15 cellular contexts compared by ENCODE assay signal in the genomic region with DNA sequence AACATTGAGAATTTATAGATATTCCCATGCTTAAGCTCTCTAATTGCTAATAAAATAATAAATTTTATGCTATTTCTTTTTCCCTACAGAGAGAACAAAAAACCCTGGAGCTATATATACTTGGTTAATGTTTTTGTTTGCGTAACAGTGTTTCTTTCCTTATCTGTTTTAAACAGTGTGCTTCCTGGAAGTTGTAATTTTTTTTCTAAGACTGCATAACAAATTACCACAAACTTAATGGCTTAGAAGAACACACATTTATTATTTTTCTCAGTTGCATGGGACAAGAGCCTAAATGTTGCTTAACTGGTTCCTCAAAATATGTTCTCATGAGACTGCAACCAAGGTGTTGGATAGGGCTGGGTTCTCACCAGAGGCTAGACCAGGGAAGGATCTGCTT. TPM values are rescaled to one million over a fixed set of nuclear protein-coding genes. Genes with fewer than 3 reads are reported as not detected.
A peak's percentile ranks its signal among the peaks of the same experiment; 100 is the strongest.
DNase-seq lines count a peak whose midpoint lies in the region; ATAC-seq, FAIRE-seq and TF ChIP-seq lines count a peak whose summit lies in the region.
"Had no signal": no experiment of that assay in that cellular context is flagged by ENCODE, and none has a peak within 500 bp of the region (broad histone marks: within the 10 kb centered on the region; RNA-seq: fewer than 3 reads in every experiment).

No MANE protein-coding gene starts in this region.

- H2AFZ ChIP-seq in K562 (ENCODE audit: low read depth, low read length) (peak overlapping the region; percentile 44; the same call in 1 of the 2 replicates), OCI-LY7 (ENCODE audit: low read length) (no peak overlapping the region)
- H2AFZ ChIP-seq: GM23248 had no signal

- WGBS in K562 (ENCODE audit: insufficient coverage, low coverage, missing lambda C conversion rate) = 17% methylated on average over 1 of the region's 1 CpG

- no peak overlapping the region for H3K9ac ChIP-seq in K562 (ENCODE audit: insufficient read depth in 1 of 2, low read depth in 2 of 2, low read length in 2 of 2)
- H3K9ac ChIP-seq: GM23248 had no signal

- TF ChIP-seq RAD21 in K562 (CRISPR knock-in tag; conservative IDR thresholded peaks at IDR 0.05 in 1 of 2, IDR thresholded peaks at IDR 0.05 in 1 of 2) = no peak

- H3K27ac ChIP-seq in K562 (ENCODE audit: extremely low read depth, low read depth, low read length) (no peak overlapping the region), OCI-LY7 (ENCODE audit: low read depth, low read length, poor library complexity, severe bottlenecking) (no peak overlapping the region)
- H3K27ac ChIP-seq: GM23248 had no signal

- no peaks in the 10 kb centered on the region for H3K79me2 ChIP-seq in K562 (ENCODE audit: control insufficient read depth, insufficient read depth, low read length)
- no peaks in the 10 kb centered on the region for H3K79me2 ChIP-seq in OCI-LY7 (ENCODE audit: insufficient read depth, low read depth, low read length)

- no peak for TF ChIP-seq EP300 in K562 (IDR thresholded peaks at IDR 0.05; ENCODE audit: low read length)

- POLR2A ChIA-PET in K562 (lab: Yijun Ruan, JAX) = interaction anchor here (0.6 kb wide), 1 partner anchor 11 kb away, joined by 3 read pairs; no protein-coding TSS in a partner anchor
- POLR2A ChIA-PET in OCI-LY7 (lab: Charles Lee) = no interaction called here

- no peak for TF ChIP-seq CTCF in K562 (IDR thresholded peaks at IDR 0.05 in 2 of 3, conservative IDR thresholded peaks at IDR 0.05 in 1 of 3; ENCODE audit: insufficient read depth in 2 of 3, low read depth in 1 of 3, low read length in 3 of 3)
- TF ChIP-seq CTCF in fibroblast of the aortic adventitia (IDR thresholded peaks at IDR 0.05; ENCODE audit: insufficient read depth, low read length) = no peak
- TF ChIP-seq CTCF in OCI-LY7 (conservative IDR thresholded peaks at IDR 0.05; ENCODE audit: low read length) = no peak

- no peaks in the 10 kb centered on the region for H3K36me3 ChIP-seq in K562 (ENCODE audit: control insufficient read depth, insufficient read depth, low read length)
- no peaks in the 10 kb centered on the region for H3K36me3 ChIP-seq in OCI-LY7 (ENCODE audit: insufficient read depth, low read length)

- H3K9me2 ChIP-seq in OCI-LY7 (ENCODE audit: insufficient read depth, low read length) = no peaks in the 10 kb centered on the region

- DNase-seq in NOMO-1 treated with DMSO at 0.1 percent for 48 hours (lab: John Stamatoyannopoulos, UW; ENCODE audit: unreplicated experiment) (peak; percentile 15), K562 (ENCODE audit: extremely low read depth in 1 of 4, low spot score in 3 of 4) (no peak), fibroblast of the aortic adventitia (ENCODE audit: low read depth) (peak; percentile 13), renal cortical epithelial cell (ENCODE audit: low read depth) (peak; percentile 34), H4 (ENCODE audit: low spot score) (no peak), OCI-LY7 (ENCODE audit: low spot score) (no peak)
- DNase-seq: C1 segment of cervical spinal cord; CD4-positive, alpha-beta T cell; DMS79; H7 had no signal

- H3K4me2 ChIP-seq in K562 (ENCODE audit: insufficient read depth, low read length) = no peak overlapping the region
- no peak overlapping the region for H3K4me2 ChIP-seq in OCI-LY7 (ENCODE audit: low read length)

- in situ Hi-C loops in K562 (cut with MboI) = no loop called here

- H4K20me1 ChIP-seq in K562 (replicated peaks; ENCODE audit: control insufficient read depth, insufficient read depth, low read length) = no peaks in the 10 kb centered on the region
- no peaks in the 10 kb centered on the region; the same call in 1 of the 2 replicates for H4K20me1 ChIP-seq in OCI-LY7 (ENCODE audit: insufficient read depth, low read length)

- H3K4me1 ChIP-seq in K562 (replicated peaks in 1 of 2; ENCODE audit: control insufficient read depth in 2 of 2, insufficient read depth in 2 of 2, low read length in 2 of 2) = peaks cover 0 to 11% of the 10 kb centered on the region in 2 experiments; a peak in 2 of 5 replicates
- no peaks in the 10 kb centered on the region for H3K4me1 ChIP-seq in OCI-LY7 (ENCODE audit: insufficient read depth, low read length, poor library complexity, severe bottlenecking)

- CTCF ChIA-PET in K562 (lab: Yijun Ruan, JAX; ENCODE audit: low intra/inter-chr PET ratio) = no interaction called here
- CTCF ChIA-PET in OCI-LY7 (lab: Charles Lee; ENCODE audit: unreplicated experiment) = no interaction called here

- H3K9me1 ChIP-seq in K562 (ENCODE audit: control insufficient read depth, insufficient read depth, low read length) = no peaks in the 10 kb centered on the region

- H3K4me3 ChIP-seq in K562 (no peak overlapping the region), fibroblast of the aortic adventitia (ENCODE audit: low read depth, low read length) (no peak overlapping the region), OCI-LY7 (ENCODE audit: low read depth, low read length, poor library complexity, severe bottlenecking) (no peak overlapping the region)
- H3K4me3 ChIP-seq: GM12878, GM23248 had no signal

- no TSS peak for BruUV-seq in K562 (replicated peaks; lab: Mats Ljungman, UMichigan)
- BruUV-seq in OCI-LY7 (replicated peaks; lab: Mats Ljungman, UMichigan) = no TSS peak

- no peak for TF ChIP-seq POLR2A in K562 (conservative IDR thresholded peaks at IDR 0.05)

- no peaks in the 10 kb centered on the region for H3K9me3 ChIP-seq in K562 (replicated peaks; ENCODE audit: control insufficient read depth, insufficient read depth, low read depth, low read length)
- H3K9me3 ChIP-seq in OCI-LY7 (ENCODE audit: low read length) = no peaks in the 10 kb centered on the region

- H3K27me3 ChIP-seq in K562 (ENCODE audit: control insufficient read depth in 2 of 2, insufficient read depth in 2 of 2, low read length in 2 of 2) = no peaks in the 10 kb centered on the region

- intact Hi-C loops in K562 (cut with micrococcal nuclease) (no loop called here), OCI-LY7 (cut with micrococcal nuclease; ENCODE audit: unreplicated experiment) (no loop called here)

- FAIRE-seq in K562 (lab: Jason Lieb, UNC) = peak; percentile 11
- FAIRE-seq: A204.1, GM12878, GM18507 had no signal

- ATAC-seq in K562 (no peak), HG02884 (IDR thresholded peaks at IDR 0.05; ENCODE audit: unreplicated experiment) (no peak)
- ATAC-seq: GM12878 had no signal

TF ChIP-seq in K562, 482 proteins besides CTCF, POLR2A, EP300 and RAD21:
- TF ChIP-seq DLX4 (CRISPR knock-in tag; IDR thresholded peaks at IDR 0.05) = no peak
- TF ChIP-seq CEBPB (tag; IDR thresholded peaks at IDR 0.05) = peak; percentile 72
- TF ChIP-seq, protein P1, sequence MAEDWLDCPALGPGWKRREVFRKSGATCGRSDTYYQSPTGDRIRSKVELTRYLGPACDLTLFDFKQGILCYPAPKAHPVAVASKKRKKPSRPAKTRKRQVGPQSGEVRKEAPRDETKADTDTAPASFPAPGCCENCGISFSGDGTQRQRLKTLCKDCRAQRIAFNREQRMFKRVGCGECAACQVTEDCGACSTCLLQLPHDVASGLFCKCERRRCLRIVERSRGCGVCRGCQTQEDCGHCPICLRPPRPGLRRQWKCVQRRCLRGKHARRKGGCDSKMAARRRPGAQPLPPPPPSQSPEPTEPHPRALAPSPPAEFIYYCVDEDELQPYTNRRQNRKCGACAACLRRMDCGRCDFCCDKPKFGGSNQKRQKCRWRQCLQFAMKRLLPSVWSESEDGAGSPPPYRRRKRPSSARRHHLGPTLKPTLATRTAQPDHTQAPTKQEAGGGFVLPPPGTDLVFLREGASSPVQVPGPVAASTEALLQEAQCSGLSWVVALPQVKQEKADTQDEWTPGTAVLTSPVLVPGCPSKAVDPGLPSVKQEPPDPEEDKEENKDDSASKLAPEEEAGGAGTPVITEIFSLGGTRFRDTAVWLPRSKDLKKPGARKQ (CRISPR knock-in tag; IDR thresholded peaks at IDR 0.05) = no peak
- peak; percentile 44 for TF ChIP-seq ARID1B (IDR thresholded peaks at IDR 0.05)
- no peak for TF ChIP-seq CEBPG (CRISPR knock-in tag; IDR thresholded peaks at IDR 0.05)
- TF ChIP-seq CEBPG (tag; conservative IDR thresholded peaks at IDR 0.05 in 1 of 2, IDR thresholded peaks at IDR 0.05 in 1 of 2) = peak; percentile 60 to 78; a peak in 3 of 4 replicates
- TF ChIP-seq ARNT (IDR thresholded peaks at IDR 0.05) = no peak
- TF ChIP-seq TEAD4 (IDR thresholded peaks at IDR 0.05; ENCODE audit: low read length) = peak; percentile 28; the same call in 1 of the 2 replicates
- TF ChIP-seq TEAD4 (CRISPR knock-in tag; IDR thresholded peaks at IDR 0.05; ENCODE audit: borderline replicate concordance) = no peak
TF ChIP-seq in K562: peak in this region for 4.

RNA-seq across cellular contexts. Expression of gene DPH6, which starts 49.7 kb away (rescaled TPM):
- total RNA-seq in K562 (2011; cell fraction: chromatin; rRNA removed; ENCODE audit: low replicate concordance) = 23.9 and 56.9 TPM in 2 replicates
- 12.2 and 18.3 TPM in 2 replicates for total RNA-seq in K562 (2011; cell fraction: nucleolus; rRNA removed)
- total RNA-seq in K562 (2011; cell fraction: nucleoplasm; rRNA removed) = 17.7 and 26.4 TPM in 2 replicates
- 7.6 and 15.3 TPM in 2 replicates for total RNA-seq in K562 (2014; rRNA removed)
- total RNA-seq in K562 (2014; rRNA removed; fragmentation: Illumina TruSeq; extraction: Trizol) = 26.0 and 31.8 TPM in 2 replicates
- total RNA-seq in K562 (2015; rRNA removed; fragmentation: Illumina TruSeq; extraction: Trizol) = 14.0 and 17.4 TPM in 2 replicates
- 17.6 and 18.8 TPM in 2 replicates for total RNA-seq in K562 (2021)
- polyA plus RNA-seq in K562 (2011; rRNA removed) = 22.3 and 30.9 TPM in 2 replicates
- 11.0 and 13.7 TPM in 2 replicates for polyA plus RNA-seq in K562 (2011; cell fraction: cytosol; rRNA removed)
- 29.4 and 30.3 TPM in 2 replicates for polyA plus RNA-seq in K562 (2011; cell fraction: nucleus; rRNA removed)
- polyA plus RNA-seq in K562 (2012) = 14.4 and 18.2 TPM in 2 replicates
- polyA plus RNA-seq in K562 (2014; fragmentation: Illumina TruSeq; extraction: Trizol) = 10.1 and 10.6 TPM in 2 replicates
- 10 to 100 TPM; 58.7 to 69.1 TPM for polyA plus RNA-seq in K562 (2014; fragmentation: Nextera tagmentation; extraction: Ambion mirVana)
- 12.7 and 14.4 TPM in 2 replicates for polyA plus RNA-seq in K562 (2014; rRNA removed)
- 54.7 and 54.8 TPM in 2 replicates for polyA minus RNA-seq in K562 (2011; rRNA and poly(A)+ RNA removed)
- 5.3 and 12.6 TPM in 2 replicates for polyA minus RNA-seq in K562 (2011; cell fraction: cytosol; rRNA and poly(A)+ RNA removed)
- 53.6 and 70.6 TPM in 2 replicates for polyA minus RNA-seq in K562 (2011; cell fraction: nucleus; rRNA and poly(A)+ RNA removed)
- total RNA-seq in fibroblast of the aortic adventitia (ENCODE audit: low replicate concordance) = 23.3 and 51.3 TPM in 2 replicates
- total RNA-seq in renal cortical epithelial cell = 6.6 and 13.6 TPM in 2 replicates
- total RNA-seq in H4 (2014; rRNA removed; shearing (Covaris generic)) = 32.4 and 36.9 TPM in 2 replicates
- total RNA-seq in OCI-LY7 (2014; rRNA removed; shearing (Covaris generic)) = 12.6 and 26.4 TPM in 2 replicates
- total RNA-seq in OCI-LY7 (2022) = 20.3 and 21.4 TPM in 2 replicates

Comparison
In these comparisons a context has a peak if more than half of its experiments do, and no peak if none do; other contexts are left out.
1. DNase-seq: peak in NOMO-1 treated with DMSO at 0.1 percent for 48 hours (single experiment), fibroblast of the aortic adventitia (single experiment) and renal cortical epithelial cell (single experiment); none in K562 (0 of 4), H4 (single experiment) and OCI-LY7 (single experiment).